ENCODE assay signal across 8 cellular contexts in the genomic region with DNA sequence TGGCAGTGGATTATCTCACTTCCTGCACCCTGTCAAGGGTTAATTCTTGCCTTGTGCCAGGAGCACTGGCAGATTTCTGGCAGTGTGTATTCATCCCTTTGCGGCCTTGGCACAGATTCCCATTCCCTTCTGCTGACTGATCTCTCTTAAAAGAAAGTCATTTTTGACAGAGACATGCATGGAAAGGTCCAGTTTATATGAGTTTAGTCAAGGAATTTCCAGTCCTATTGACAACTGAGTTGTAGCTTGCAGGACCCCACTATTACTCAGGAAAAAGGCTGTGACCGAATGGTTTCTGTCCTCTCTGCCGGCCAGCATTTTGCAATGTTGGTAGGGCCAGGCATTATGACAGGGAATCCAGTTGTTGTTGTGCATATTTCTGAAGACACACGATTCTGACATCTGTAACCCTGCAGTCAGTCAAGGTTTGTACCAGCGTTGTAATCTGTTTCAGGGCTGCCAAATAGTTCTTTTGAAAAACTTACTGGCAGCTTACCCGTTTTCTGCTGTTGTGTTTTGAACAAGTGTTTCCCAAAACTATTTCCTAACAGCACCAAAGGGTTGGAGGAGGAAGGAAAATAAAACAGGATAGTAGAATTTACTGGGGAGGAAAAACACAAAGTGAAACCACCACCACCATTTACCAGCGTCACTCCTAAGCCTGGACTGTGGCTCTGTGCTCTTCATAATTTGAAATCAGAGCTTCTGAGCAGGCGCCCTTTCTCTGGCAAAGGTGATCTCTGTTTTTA.
DNase-seq lines count a peak whose midpoint lies in the region; ATAC-seq and TF ChIP-seq lines count a peak whose summit lies in the region.

No MANE protein-coding gene starts in this region.

- peaks cover 0 to 16% of the 10 kb centered on the region in 2 donors for H3K4me1 ChIP-seq in ascending aorta

- H3K27me3 ChIP-seq in ascending aorta, result no peaks in the 10 kb centered on the region

- ATAC-seq in left cardiac atrium (peak; percentile 74 to 81), GM18519 (IDR thresholded peaks at IDR 0.05; ENCODE audit: low FRiP score, unreplicated experiment) (no peak), HG02571 (IDR thresholded peaks at IDR 0.05; ENCODE audit: unreplicated experiment) (no peak), GM19035 (IDR thresholded peaks at IDR 0.05; ENCODE audit: unreplicated experiment) (no peak)

- DNase-seq in GM04504 (ENCODE audit: low read depth) (peak; percentile 58), ascending aorta (ENCODE audit: low spot score in 2 of 2) (peak in 1 of 2 donors; percentile 87), left cardiac atrium (peak; percentile 50), skeletal muscle cell (ENCODE audit: low read depth) (no peak), middle frontal gyrus (ENCODE audit: extremely low spot score, low spot score) (no peak)

- no peak for TF ChIP-seq CTCF in ascending aorta (IDR thresholded peaks at IDR 0.05)

- H3K9me3 ChIP-seq in ascending aorta, result no peaks in the 10 kb centered on the region

- peak overlapping the region; percentile 83 to 86 for H3K27ac ChIP-seq in ascending aorta

- peak overlapping the region; percentile 16 to 40 for H3K4me3 ChIP-seq in ascending aorta
- H3K4me3 ChIP-seq in skeletal muscle cell (ENCODE audit: low read depth, low read length), result peak overlapping the region; percentile 7

- H3K36me3 ChIP-seq in ascending aorta, result no peaks in the 10 kb centered on the region

- intact Hi-C loops in ascending aorta (cut with DNase I) (loop anchor here (1.0 to 10.0 kb wide), 7 partner anchors 17 to 712 kb away; a partner anchor contains a TSS), left cardiac atrium (cut with DNase I) (no loop called here)

Comparison
In these comparisons a context has a peak if more than half of its experiments do, and no peak if none do; other contexts are left out.
1. DNase-seq: peak in GM04504 (single experiment) and left cardiac atrium (single experiment); none in skeletal muscle cell (single experiment) and middle frontal gyrus (single experiment).
2. ATAC-seq: peak in left cardiac atrium (2 of 2); none in GM18519 (single experiment), HG02571 (single experiment) and GM19035 (single experiment).